ENCODE assay signal across 12 cellular contexts in the genomic region with DNA sequence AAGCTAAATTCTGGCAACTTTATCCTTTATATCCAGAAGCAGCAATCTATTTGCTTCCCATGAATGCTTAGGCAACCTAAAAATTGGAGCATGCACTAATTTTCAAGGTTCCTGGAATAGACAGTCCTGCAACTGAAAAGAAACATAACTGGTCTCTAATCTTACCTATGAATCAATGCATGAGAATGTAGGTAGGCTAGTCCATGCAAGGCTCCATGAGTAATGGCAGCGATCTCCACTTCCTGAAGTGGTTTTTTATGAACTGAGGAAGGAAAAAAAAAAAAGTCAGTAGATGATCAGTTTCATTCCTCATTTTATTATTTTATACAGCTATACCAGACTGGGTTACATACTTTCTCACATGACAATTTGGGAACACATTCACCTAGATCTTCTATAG.
DNase-seq lines count a peak whose midpoint lies in the region; ATAC-seq lines count a peak whose summit lies in the region.
"Had no signal": no experiment of that assay in that cellular context is flagged by ENCODE, and none has a peak within 500 bp of the region (broad histone marks: within the 10 kb centered on the region; RNA-seq: fewer than 3 reads in every experiment).

No MANE protein-coding gene starts in this region.

- H2AFZ ChIP-seq in trophoblast cell (ENCODE audit: insufficient read depth, low read length, poor library complexity), result no peak overlapping the region

- H2BK120ac ChIP-seq in trophoblast cell (ENCODE audit: insufficient read depth, low read length, poor library complexity), result no peak overlapping the region

- no peak overlapping the region for H3K4me2 ChIP-seq in trophoblast cell (ENCODE audit: low read length)

- peaks cover 0 to 2% of the 10 kb centered on the region in 2 experiments for H3K4me1 ChIP-seq in trophoblast cell (ENCODE audit: control insufficient read depth in 1 of 2, insufficient read depth in 2 of 2, low read length in 2 of 2)

- ATAC-seq in HG03097 (IDR thresholded peaks at IDR 0.05; ENCODE audit: low FRiP score, unreplicated experiment), result no peak
- no peak for ATAC-seq in GM18873 (IDR thresholded peaks at IDR 0.05; ENCODE audit: low FRiP score, unreplicated experiment)

- no peaks in the 10 kb centered on the region for H3K27me3 ChIP-seq in trophoblast cell (ENCODE audit: insufficient read depth, low read length)

- no peak overlapping the region for H3K14ac ChIP-seq in trophoblast cell (ENCODE audit: low read length)

- H3K4ac ChIP-seq in trophoblast cell (ENCODE audit: low read depth, low read length), result no peak overlapping the region

- H3K79me2 ChIP-seq in trophoblast cell (ENCODE audit: control insufficient read depth, insufficient read depth, low read length, poor library complexity), result no peaks in the 10 kb centered on the region

- H3K9ac ChIP-seq in trophoblast cell (ENCODE audit: low read length), result no peak overlapping the region

- no peaks in the 10 kb centered on the region for H3K79me1 ChIP-seq in trophoblast cell (ENCODE audit: low read length)

- no peak overlapping the region for H2BK12ac ChIP-seq in trophoblast cell (ENCODE audit: low read length)

- H3K36me3 ChIP-seq in trophoblast cell (ENCODE audit: control insufficient read depth in 1 of 2, insufficient read depth in 2 of 2, low read length in 2 of 2), result no peaks in the 10 kb centered on the region

- no peak overlapping the region for H3K27ac ChIP-seq in trophoblast cell (ENCODE audit: low read depth, low read length)
- H3K27ac ChIP-seq: 22Rv1, thoracic aorta had no signal

- H4K8ac ChIP-seq in trophoblast cell (ENCODE audit: low read depth, low read length), result no peak overlapping the region

- H2BK5ac ChIP-seq in trophoblast cell (ENCODE audit: low read depth, low read length, poor library complexity), result no peak overlapping the region

- no peak overlapping the region for H4K91ac ChIP-seq in trophoblast cell (ENCODE audit: low read depth, low read length)

- H4K12ac ChIP-seq in trophoblast cell (ENCODE audit: low read depth, low read length), result no peak overlapping the region

- H3K4me3 ChIP-seq in trophoblast cell (ENCODE audit: low read depth, low read length), result no peak overlapping the region
- H3K4me3 ChIP-seq: thoracic aorta had no signal

- DNase-seq in DMS53 (lab: John Stamatoyannopoulos, UW), result peak; percentile 10
- DNase-seq in DMS53 treated with DMSO at 0.1 percent for 48 hours (lab: John Stamatoyannopoulos, UW; ENCODE audit: unreplicated experiment), result no peak
- peak; percentile 46 for DNase-seq in LoVo (ENCODE audit: low spot score)
- peak; percentile 18 for DNase-seq in dermis blood vessel endothelial cell
- DNase-seq in trophoblast cell, result peak; percentile 53 to 87
- no peak for DNase-seq in NCI-H774 (lab: John Stamatoyannopoulos, UW)
- DNase-seq: NCI-H82, T-helper 9 cell had no signal

- H3K23ac ChIP-seq in trophoblast cell (ENCODE audit: low read length), result no peak overlapping the region

- no peak overlapping the region for H3K18ac ChIP-seq in trophoblast cell (ENCODE audit: low read length)

- no CpG with 5 or more reads among the region's 1 CpG for WGBS in trophoblast cell (ENCODE audit: extremely low coverage, insufficient coverage, insufficient read length)

- H2AK5ac ChIP-seq in trophoblast cell (ENCODE audit: low read length), result no peak overlapping the region

- H3K9me3 ChIP-seq in trophoblast cell (ENCODE audit: insufficient read depth, low read depth, low read length), result no peaks in the 10 kb centered on the region
- H3K9me3 ChIP-seq: thoracic aorta had no signal

Comparison
In these comparisons a context has a peak if more than half of its experiments do, and no peak if none do; other contexts are left out.
1. DNase-seq: peak in DMS53 (single experiment), LoVo (single experiment), dermis blood vessel endothelial cell (single experiment) and trophoblast cell (2 of 2); none in DMS53 treated with DMSO at 0.1 percent for 48 hours (single experiment) and NCI-H774 (single experiment).